In genomic region chr11:1088927-1089737, GRCh38 we compare ENCODE assay signal across 2 cellular contexts.
TF ChIP-seq lines count a peak whose summit lies in the region.

No MANE protein-coding gene starts in this region.

TF ChIP-seq in Ishikawa, 13 proteins besides CTCF, POLR2A, EP300 and RAD21 (continued from another document):
- TF ChIP-seq USF1 (IDR thresholded peaks at IDR 0.05): peak; percentile 35; the same call in 1 of the 2 replicates

TF ChIP-seq in K562, 482 proteins besides CTCF, POLR2A, EP300 and RAD21 (continued from another document):
- no peak for TF ChIP-seq STAT6 (CRISPR knock-in tag; IDR thresholded peaks at IDR 0.05)
